22 cellular contexts compared by ENCODE assay signal in the genomic region with DNA sequence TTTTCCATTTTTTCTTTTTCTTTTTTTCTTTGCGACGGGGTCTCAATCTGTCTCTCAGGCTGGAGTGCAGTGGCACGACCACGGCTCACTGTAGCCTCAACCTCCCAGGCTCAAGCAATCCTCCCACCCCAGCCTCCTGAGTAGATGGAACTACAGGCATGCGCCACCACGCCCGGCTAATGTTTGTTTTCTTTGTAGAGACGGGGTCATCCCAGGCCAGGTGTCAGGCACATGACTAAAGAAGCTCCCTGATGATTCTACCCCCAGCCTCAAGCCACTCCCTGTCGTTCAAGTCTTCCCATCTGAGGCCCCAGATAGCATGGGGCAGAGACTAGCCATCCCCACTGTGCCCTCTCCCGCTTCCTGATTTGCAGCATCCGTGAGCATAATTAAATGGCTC.
"Had no signal": no experiment of that assay in that cellular context is flagged by ENCODE, and none has a peak within 500 bp of the region (broad histone marks: within the 10 kb centered on the region; RNA-seq: fewer than 3 reads in every experiment).

No MANE protein-coding gene starts in this region.

- H3K36me3 ChIP-seq: colonic mucosa, lower lobe of right lung, suprapubic skin had no signal

- H3K4me2 ChIP-seq: smooth muscle cell had no signal

- H3K27me3 ChIP-seq: colonic mucosa, suprapubic skin had no signal

- H3K36me3 Mint-ChIP-seq: natural killer cell treated with Interleukin-12 subunit alpha and Interleukin-12 subunit beta and Interleukin-15 and Interleukin-18, amount 100 ng/mL, for 72 hours; type B pancreatic cell had no signal

- ATAC-seq: effector memory CD8-positive, alpha-beta T cell; left ventricle myocardium superior; lower lobe of right lung; natural killer cell treated with Interleukin-12 subunit alpha and Interleukin-12 subunit beta and Interleukin-15 and Interleukin-18, amount 100 ng/mL, for 72 hours; sciatic nerve; stimulated activated naive CD8-positive, alpha-beta T cell treated with anti-CD3 and anti-CD28 coated beads, Interleukin-15, amount 100 ng/mL, for 72 hours had no signal

- H3K4me1 Mint-ChIP-seq: neural crest cell; stimulated activated naive CD8-positive, alpha-beta T cell treated with anti-CD3 and anti-CD28 coated beads, Interleukin-15, amount 100 ng/mL, for 72 hours had no signal

- DNase-seq: colonic mucosa; effector memory CD8-positive, alpha-beta T cell; hypothalamus; left ventricle myocardium superior; lower lobe of right lung; stimulated activated CD4-positive, alpha-beta T cell treated with anti-CD3 and anti-CD28 coated beads, Interleukin-12 subunit alpha, Interleukin-12 subunit beta, amount 100 ng/mL, for 4 hours; stimulated activated CD4-positive, alpha-beta T cell treated with anti-CD3 and anti-CD28 coated beads, Interleukin-1b, Interleukin-23, amount 100 ng/mL, for 48 hours; stimulated activated CD4-positive, alpha-beta T cell treated with anti-CD3 and anti-CD28 coated beads, Interleukin-4, amount 100 ng/mL, for 1 hour; stimulated activated CD8-positive, alpha-beta memory T cell treated with anti-CD3 and anti-CD28 coated beads, Interleukin-4, amount 100 ng/mL, for 48 hours; stimulated activated naive CD4-positive, alpha-beta T cell; stimulated activated naive CD8-positive, alpha-beta T cell treated with anti-CD3 and anti-CD28 coated beads, Interleukin-15, amount 100 ng/mL, for 72 hours had no signal

- H3K4me1 ChIP-seq: colonic mucosa, lower lobe of right lung, parathyroid adenoma, suprapubic skin had no signal

- H3K4me3 ChIP-seq: colonic mucosa, lower lobe of right lung, smooth muscle cell, suprapubic skin had no signal

- H3K27me3 Mint-ChIP-seq: progenitor cell of endocrine pancreas had no signal

- H2AFZ ChIP-seq: parathyroid adenoma had no signal

- H3K27ac ChIP-seq: colonic mucosa, lower lobe of right lung, parathyroid adenoma, suprapubic skin had no signal

- H3K9me3 Mint-ChIP-seq: dendritic cell treated with granulocyte-macrophage colony-stimulating factor and Interleukin-4, amounts not matched to agents 40 ng/mL and 50 ng/mL, for 4 days; effector memory CD8-positive, alpha-beta T cell; natural killer cell treated with Interleukin-12 subunit alpha and Interleukin-12 subunit beta and Interleukin-15 and Interleukin-18, amount 100 ng/mL, for 72 hours; neural crest cell; stimulated activated naive CD8-positive, alpha-beta T cell treated with anti-CD3 and anti-CD28 coated beads, Interleukin-15, amount 100 ng/mL, for 72 hours; type B pancreatic cell had no signal

- H3K9ac ChIP-seq: parathyroid adenoma had no signal

- H3K4me3 Mint-ChIP-seq: dendritic cell treated with granulocyte-macrophage colony-stimulating factor and Interleukin-4, amounts not matched to agents 40 ng/mL and 50 ng/mL, for 4 days; effector memory CD8-positive, alpha-beta T cell; natural killer cell treated with Interleukin-12 subunit alpha and Interleukin-12 subunit beta and Interleukin-15 and Interleukin-18, amount 100 ng/mL, for 72 hours; neural crest cell; stimulated activated naive CD8-positive, alpha-beta T cell treated with anti-CD3 and anti-CD28 coated beads, Interleukin-15, amount 100 ng/mL, for 72 hours; type B pancreatic cell had no signal

- H3K27ac Mint-ChIP-seq: dendritic cell treated with granulocyte-macrophage colony-stimulating factor and Interleukin-4, amounts not matched to agents 40 ng/mL and 50 ng/mL, for 4 days; effector memory CD8-positive, alpha-beta T cell; natural killer cell treated with Interleukin-12 subunit alpha and Interleukin-12 subunit beta and Interleukin-15 and Interleukin-18, amount 100 ng/mL, for 72 hours; progenitor cell of endocrine pancreas; stimulated activated naive CD8-positive, alpha-beta T cell treated with anti-CD3 and anti-CD28 coated beads, Interleukin-15, amount 100 ng/mL, for 72 hours; type B pancreatic cell had no signal

- H3K9me3 ChIP-seq: colonic mucosa, lower lobe of right lung, suprapubic skin had no signal

- FAIRE-seq: frontal cortex, keratinocyte had no signal
